ENCODE assay signal across 1 cellular context in genomic region chr1:168225476-168226190, GRCh38.
A peak's percentile ranks its signal among the peaks of the same experiment; 100 is the strongest.
TF ChIP-seq lines count a peak whose summit lies in the region.

Gene SFT2D2 (plus strand): TSS chr1:168226004. CDS start chr1:168226080, 76 bp downstream.

TF ChIP-seq in HepG2, 621 proteins besides CTCF, POLR2A, EP300 and RAD21 (continued from another document and continues in another):
- TF ChIP-seq MEIS1 (CRISPR knock-in tag; IDR thresholded peaks at IDR 0.05; ENCODE audit: borderline replicate concordance) (peak; percentile 65), KAT2B (IDR thresholded peaks at IDR 0.05; ENCODE audit: borderline replicate concordance, low read depth, low read length) (no peak), ZNF138 (CRISPR knock-in tag; IDR thresholded peaks at IDR 0.05; ENCODE audit: low read depth) (no peak), NFAT5 (CRISPR knock-in tag; IDR thresholded peaks at IDR 0.05) (peak; percentile 82), GATAD1 (CRISPR knock-in tag; IDR thresholded peaks at IDR 0.05) (peak; percentile 54), RBFOX2 (IDR thresholded peaks at IDR 0.05; ENCODE audit: low read depth, low read length) (peak; percentile 89), ZNF556 (CRISPR knock-in tag; IDR thresholded peaks at IDR 0.05; ENCODE audit: borderline replicate concordance) (0 out of 2 replicates have a peak, but pooled peaks have one; percentile 52), ZMYM4 (CRISPR knock-in tag; IDR thresholded peaks at IDR 0.05) (peak; percentile 62), HMGA1 (CRISPR knock-in tag; conservative IDR thresholded peaks at IDR 0.05) (no peak), CENPBD1 (CRISPR knock-in tag; IDR thresholded peaks at IDR 0.05; ENCODE audit: borderline replicate concordance, low read depth) (no peak), ZNF318 (CRISPR knock-in tag; IDR thresholded peaks at IDR 0.05) (peak; percentile 91; the same call in 1 of the 2 replicates), SKIL (CRISPR knock-in tag; IDR thresholded peaks at IDR 0.05; ENCODE audit: borderline replicate concordance) (peak; percentile 49; the same call in 1 of the 2 replicates), HMGXB4 (CRISPR knock-in tag; IDR thresholded peaks at IDR 0.05; ENCODE audit: borderline replicate concordance in 1 of 2, low read depth in 1 of 2) (peak; percentile 63 to 70), ZNF558 (CRISPR knock-in tag; IDR thresholded peaks at IDR 0.05; ENCODE audit: borderline replicate concordance) (peak; percentile 86; the same call in 1 of the 2 replicates), SNAPC4 (CRISPR knock-in tag; IDR thresholded peaks at IDR 0.05) (peak; percentile 98), ZNF780A (CRISPR knock-in tag; IDR thresholded peaks at IDR 0.05) (no peak), JARID2 (CRISPR knock-in tag; IDR thresholded peaks at IDR 0.05; ENCODE audit: insufficient replicate concordance) (no peak), PRPF4 (IDR thresholded peaks at IDR 0.05; ENCODE audit: low read depth, low read length, poor library complexity, severe bottlenecking) (no peak), KDM1A (CRISPR knock-in tag; IDR thresholded peaks at IDR 0.05) (no peak), ZNF205 (CRISPR knock-in tag; IDR thresholded peaks at IDR 0.05) (0 out of 2 replicates have a peak, but pooled peaks have one; percentile 17), KLF13 (CRISPR knock-in tag; IDR thresholded peaks at IDR 0.05) (no peak), ZXDC (CRISPR knock-in tag; IDR thresholded peaks at IDR 0.05) (no peak), SATB2 (CRISPR knock-in tag; IDR thresholded peaks at IDR 0.05) (peak; percentile 36; the same call in 1 of the 2 replicates), SIX4 (CRISPR knock-in tag; IDR thresholded peaks at IDR 0.05) (no peak), ZNF17 (CRISPR knock-in tag; IDR thresholded peaks at IDR 0.05) (no peak), RXRB (CRISPR knock-in tag; IDR thresholded peaks at IDR 0.05; ENCODE audit: borderline replicate concordance) (0 out of 2 replicates have a peak, but pooled peaks have one; percentile 8), ZNF484 (CRISPR knock-in tag; IDR thresholded peaks at IDR 0.05; ENCODE audit: borderline replicate concordance, low read depth) (peak; percentile 59; the same call in 1 of the 2 replicates)
